Comparison of ENCODE assay signal across 8 cellular contexts in the genomic region with DNA sequence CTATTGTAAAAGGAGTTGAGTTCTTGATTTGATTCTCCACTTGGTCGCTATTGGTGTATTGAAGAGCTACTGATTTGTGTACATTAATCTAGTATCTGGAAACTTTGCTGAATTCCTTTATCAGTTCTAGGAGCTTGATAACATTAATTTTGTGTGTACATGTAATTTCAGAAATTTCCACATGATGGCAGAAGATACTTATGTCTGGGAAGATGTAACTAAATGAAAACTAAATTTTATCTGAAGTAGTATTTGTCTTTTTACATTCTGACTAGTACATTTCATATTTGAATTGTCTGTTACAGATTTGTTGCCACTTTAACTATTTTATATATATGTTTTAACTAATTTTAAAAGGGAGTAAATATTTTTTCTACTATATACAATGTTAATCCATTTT. TPM values are rescaled to one million over a fixed set of nuclear protein-coding genes. Genes with fewer than 3 reads are reported as not detected.
DNase-seq lines count a peak whose midpoint lies in the region; ATAC-seq and TF ChIP-seq lines count a peak whose summit lies in the region.

No MANE protein-coding gene starts in this region.

- H3K9me3 Mint-ChIP-seq in CD4-positive, alpha-beta T cell: no peaks in the 10 kb centered on the region

- no peak for TF ChIP-seq POLR2A in uterus (IDR thresholded peaks at IDR 0.05)

- ATAC-seq in CD4-positive, alpha-beta T cell (ENCODE audit: poor library complexity): no peak
- no peak for ATAC-seq in HG02973 (IDR thresholded peaks at IDR 0.05; ENCODE audit: unreplicated experiment)
- ATAC-seq in left colon: no peak

- CTCF ChIA-PET in CD4-positive, alpha-beta T cell (lab: Charles Lee): interaction anchor here (0.7 kb wide), 1 partner anchor 11 kb away, joined by 3 read pairs; no protein-coding TSS in a partner anchor

- no peaks in the 10 kb centered on the region for H3K9me3 ChIP-seq in CD4-positive, alpha-beta T cell (ENCODE audit: control insufficient read depth, low read length)
- H3K9me3 ChIP-seq in uterus: no peaks in the 10 kb centered on the region
- H3K9me3 ChIP-seq in effector memory CD4-positive, alpha-beta T cell (ENCODE audit: control insufficient read depth, low read length): no peaks in the 10 kb centered on the region

- H3K27ac ChIP-seq in CD4-positive, alpha-beta T cell (ENCODE audit: low read depth, low read length): no peak overlapping the region
- no peak overlapping the region for H3K27ac ChIP-seq in HL-60 (replicated peaks)
- no peak overlapping the region for H3K27ac ChIP-seq in uterus
- no peak overlapping the region for H3K27ac ChIP-seq in effector memory CD4-positive, alpha-beta T cell (ENCODE audit: insufficient read depth, low read length, poor library complexity, severe bottlenecking)

- no peaks in the 10 kb centered on the region for H3K36me3 ChIP-seq in uterus
- peaks cover 7% of the 10 kb centered on the region for H3K36me3 ChIP-seq in effector memory CD4-positive, alpha-beta T cell (ENCODE audit: control insufficient read depth, insufficient read depth, low read length)

- no peaks in the 10 kb centered on the region for H3K27me3 Mint-ChIP-seq in CD4-positive, alpha-beta T cell

- no peaks in the 10 kb centered on the region for H3K4me1 ChIP-seq in uterus
- no peaks in the 10 kb centered on the region for H3K4me1 ChIP-seq in effector memory CD4-positive, alpha-beta T cell (ENCODE audit: control insufficient read depth, insufficient read depth, low read length, poor library complexity, severe bottlenecking)

- H3K4me3 Mint-ChIP-seq in CD4-positive, alpha-beta T cell: no peak overlapping the region

- POLR2A ChIA-PET in CD4-positive, alpha-beta T cell (lab: Charles Lee): no interaction called here

- intact Hi-C loops in CD4-positive, alpha-beta T cell (cut with DNase I, micrococcal nuclease): loop anchor here in 1 of 2 experiments (5.0 to 10.0 kb wide), 2 partner anchors 692 to 780 kb away; no protein-coding TSS in a partner anchor
- intact Hi-C loops in uterus (cut with DNase I; ENCODE audit: low total_unique reads): no loop called here
- intact Hi-C loops in left colon (cut with DNase I, micrococcal nuclease): no loop called here

- TF ChIP-seq CTCF in CD4-positive, alpha-beta T cell (IDR thresholded peaks at IDR 0.05): peak; percentile 33
- TF ChIP-seq CTCF in HL-60 (IDR thresholded peaks at IDR 0.05; ENCODE audit: insufficient read depth, low read length) (peak; percentile 4), foreskin fibroblast (IDR thresholded peaks at IDR 0.05; ENCODE audit: low read depth, low read length) (peak; percentile 14), uterus (IDR thresholded peaks at IDR 0.05) (peak in 3 of 4 experiments; percentile 25 to 31 (median 26))

- no peak overlapping the region for H3K27ac Mint-ChIP-seq in CD4-positive, alpha-beta T cell

- H3K27me3 ChIP-seq in CD4-positive, alpha-beta T cell (ENCODE audit: control insufficient read depth, insufficient read depth, low read length): no peaks in the 10 kb centered on the region
- H3K27me3 ChIP-seq in HL-60 (ENCODE audit: insufficient read depth, poor library complexity, severe bottlenecking) (no peaks in the 10 kb centered on the region), uterus (no peaks in the 10 kb centered on the region)
- no peaks in the 10 kb centered on the region for H3K27me3 ChIP-seq in effector memory CD4-positive, alpha-beta T cell (replicated peaks; ENCODE audit: control insufficient read depth, insufficient read depth, low read length, poor library complexity, severe bottlenecking)

- peaks cover 5% of the 10 kb centered on the region for H3K4me1 Mint-ChIP-seq in CD4-positive, alpha-beta T cell (ENCODE audit: low read depth)

- H3K36me3 Mint-ChIP-seq in CD4-positive, alpha-beta T cell (ENCODE audit: low read depth): peaks cover 59% of the 10 kb centered on the region

- no peak for DNase-seq in CD4-positive, alpha-beta T cell
- DNase-seq in HL-60 (ENCODE audit: low read depth in 1 of 2, low spot score in 1 of 2) (no peak), RKO (ENCODE audit: low spot score) (peak; percentile 74), foreskin fibroblast (peak; percentile 10 to 43), uterus (no peak), left colon (no peak)
- DNase-seq in effector memory CD4-positive, alpha-beta T cell: no peak

- H3K4me3 ChIP-seq in HL-60 (replicated peaks; ENCODE audit: insufficient read depth, low read length) (no peak overlapping the region), foreskin fibroblast (ENCODE audit: low read depth in 1 of 2, low read length in 2 of 2) (no peak overlapping the region), uterus (no peak overlapping the region)
- H3K4me3 ChIP-seq in effector memory CD4-positive, alpha-beta T cell (ENCODE audit: insufficient read depth, low read depth, low read length, poor library complexity, severe bottlenecking): no peak overlapping the region

RNA-seq across cellular contexts. Expression of gene SDHAF3, which starts 27.6 kb away (rescaled TPM):
- total RNA-seq in CD4-positive, alpha-beta T cell: 1 to 10 TPM; 3.2 to 5.0 TPM
- total RNA-seq in uterus (10 to 100 TPM in 3 of 4 donors, 1 to 10 TPM in 1; 5.6 to 14.7 (median 12.4) TPM), left colon (10 to 100 TPM; 18.1 to 18.8 TPM)

Comparison
In these comparisons a context has a peak if more than half of its experiments do, and no peak if none do; other contexts are left out.
1. DNase-seq: peak in RKO (single experiment) and foreskin fibroblast (2 of 2); none in CD4-positive, alpha-beta T cell (0 of 10), HL-60 (0 of 2), uterus (0 of 2), effector memory CD4-positive, alpha-beta T cell (0 of 3) and left colon (0 of 2).
2. Peak in every context shown above with its lines, with median percentiles within 50 percentile points of each other: CTCF ChIP-seq.